ENCODE assay signal across 1 cellular context in the genomic region with DNA sequence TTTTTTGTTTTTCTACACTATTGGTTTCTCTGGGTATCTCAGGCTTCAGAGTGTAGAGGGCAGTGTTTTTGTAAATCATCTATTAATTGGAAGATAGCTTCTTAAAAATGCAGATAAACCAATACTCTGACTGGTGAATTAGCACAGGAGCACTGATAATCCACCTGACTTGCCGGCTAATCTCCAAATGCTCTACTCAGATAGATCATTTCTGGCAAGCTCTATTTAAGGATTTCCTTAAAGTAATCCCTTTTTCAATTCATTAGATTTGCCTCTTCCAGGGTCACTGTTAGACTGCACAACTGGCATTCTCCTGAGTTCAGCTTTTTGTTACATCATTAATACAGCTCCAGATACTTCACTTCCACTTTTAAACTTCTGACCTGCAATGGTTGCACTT.
TF ChIP-seq lines count a peak whose summit lies in the region.

No MANE protein-coding gene starts in this region.

TF ChIP-seq in GM23338, 12 proteins besides CTCF, POLR2A, EP300 and RAD21 (continued from another document):
- TF ChIP-seq, protein P1, sequence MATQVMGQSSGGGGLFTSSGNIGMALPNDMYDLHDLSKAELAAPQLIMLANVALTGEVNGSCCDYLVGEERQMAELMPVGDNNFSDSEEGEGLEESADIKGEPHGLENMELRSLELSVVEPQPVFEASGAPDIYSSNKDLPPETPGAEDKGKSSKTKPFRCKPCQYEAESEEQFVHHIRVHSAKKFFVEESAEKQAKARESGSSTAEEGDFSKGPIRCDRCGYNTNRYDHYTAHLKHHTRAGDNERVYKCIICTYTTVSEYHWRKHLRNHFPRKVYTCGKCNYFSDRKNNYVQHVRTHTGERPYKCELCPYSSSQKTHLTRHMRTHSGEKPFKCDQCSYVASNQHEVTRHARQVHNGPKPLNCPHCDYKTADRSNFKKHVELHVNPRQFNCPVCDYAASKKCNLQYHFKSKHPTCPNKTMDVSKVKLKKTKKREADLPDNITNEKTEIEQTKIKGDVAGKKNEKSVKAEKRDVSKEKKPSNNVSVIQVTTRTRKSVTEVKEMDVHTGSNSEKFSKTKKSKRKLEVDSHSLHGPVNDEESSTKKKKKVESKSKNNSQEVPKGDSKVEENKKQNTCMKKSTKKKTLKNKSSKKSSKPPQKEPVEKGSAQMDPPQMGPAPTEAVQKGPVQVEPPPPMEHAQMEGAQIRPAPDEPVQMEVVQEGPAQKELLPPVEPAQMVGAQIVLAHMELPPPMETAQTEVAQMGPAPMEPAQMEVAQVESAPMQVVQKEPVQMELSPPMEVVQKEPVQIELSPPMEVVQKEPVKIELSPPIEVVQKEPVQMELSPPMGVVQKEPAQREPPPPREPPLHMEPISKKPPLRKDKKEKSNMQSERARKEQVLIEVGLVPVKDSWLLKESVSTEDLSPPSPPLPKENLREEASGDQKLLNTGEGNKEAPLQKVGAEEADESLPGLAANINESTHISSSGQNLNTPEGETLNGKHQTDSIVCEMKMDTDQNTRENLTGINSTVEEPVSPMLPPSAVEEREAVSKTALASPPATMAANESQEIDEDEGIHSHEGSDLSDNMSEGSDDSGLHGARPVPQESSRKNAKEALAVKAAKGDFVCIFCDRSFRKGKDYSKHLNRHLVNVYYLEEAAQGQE (IDR thresholded peaks at IDR 0.05; ENCODE audit: unreplicated experiment), result no peak
- no peak for TF ChIP-seq CREB1 (CRISPR knock-in tag; IDR thresholded peaks at IDR 0.05; ENCODE audit: low read depth)
- TF ChIP-seq STAT1 (IDR thresholded peaks at IDR 0.05; ENCODE audit: unreplicated experiment), result no peak
